9 cellular contexts compared by ENCODE assay signal in genomic region chr19:48745208-48745995, GRCh38. TPM values are rescaled to one million over a fixed set of nuclear protein-coding genes. Genes with fewer than 3 reads are reported as not detected.
DNase-seq lines count a peak whose midpoint lies in the region; ATAC-seq, FAIRE-seq and TF ChIP-seq lines count a peak whose summit lies in the region.
"Had no signal": no experiment of that assay in that cellular context is flagged by ENCODE, and none has a peak within 500 bp of the region (broad histone marks: within the 10 kb centered on the region; RNA-seq: fewer than 3 reads in every experiment).

No MANE protein-coding gene starts in this region.

- POLR2A ChIA-PET in A549 (lab: Yijun Ruan, JAX), result no interaction called here

- TF ChIP-seq RAD21 in A549 (conservative IDR thresholded peaks at IDR 0.05 in 1 of 2, IDR thresholded peaks at IDR 0.05 in 1 of 2), result no peak

- H3K27ac ChIP-seq in A549, result no peak overlapping the region
- H3K27ac ChIP-seq in fibroblast of lung (ENCODE audit: insufficient read depth, low read length), result no peak overlapping the region
- no peak overlapping the region for H3K27ac ChIP-seq in pancreas

- peaks cover 4% of the 10 kb centered on the region for H3K27me3 ChIP-seq in fibroblast of lung (ENCODE audit: control insufficient read depth, insufficient read depth, low read length)
- no peaks in the 10 kb centered on the region for H3K27me3 ChIP-seq in pancreas

- H3K4me2 ChIP-seq in A549 (no peak overlapping the region), fibroblast of lung (ENCODE audit: extremely low read depth, insufficient read depth, low read length) (no peak overlapping the region)

- no peaks in the 10 kb centered on the region for H4K20me1 ChIP-seq in fibroblast of lung (ENCODE audit: control insufficient read depth, extremely low read depth, insufficient read depth, low read length)

- no peak overlapping the region for H3K4me3 ChIP-seq in A549
- H3K4me3 ChIP-seq in fibroblast of lung (replicated peaks in 1 of 4; ENCODE audit: control extremely low read depth in 1 of 4, insufficient read depth in 1 of 4, low read depth in 3 of 4, low read length in 4 of 4), result no peak overlapping the region
- no peak overlapping the region for H3K4me3 ChIP-seq in pancreas

- H3K9me3 ChIP-seq in A549, result no peaks in the 10 kb centered on the region
- no peaks in the 10 kb centered on the region for H3K9me3 ChIP-seq in fibroblast of lung (ENCODE audit: control insufficient read depth, insufficient read depth, low read depth, low read length)
- no peaks in the 10 kb centered on the region for H3K9me3 ChIP-seq in pancreas

- no peak overlapping the region for H3K9ac ChIP-seq in fibroblast of lung (ENCODE audit: insufficient read depth, low read length)

- WGBS in A549 (ENCODE audit: missing lambda C conversion rate), result 58% methylated on average over 33 of the region's 33 CpGs
- 46 to 55% methylated on average over 33 of the region's 33 CpGs for WGBS in pancreas, 2 donors

- no peak overlapping the region for H2AFZ ChIP-seq in fibroblast of lung (ENCODE audit: low read length)

- FAIRE-seq in A549 (lab: Jason Lieb, UNC) (no peak), GM12892 (lab: Jason Lieb, UNC) (no peak), pancreas (lab: Jason Lieb, UNC) (no peak)

- TF ChIP-seq CTCF in A549 (IDR thresholded peaks at IDR 0.05), result no peak
- no peak for TF ChIP-seq CTCF in fibroblast of lung (conservative IDR thresholded peaks at IDR 0.05 in 1 of 2, IDR thresholded peaks at IDR 0.05 in 1 of 2; ENCODE audit: low read depth in 1 of 2, low read length in 2 of 2)
- no peak for TF ChIP-seq CTCF in pancreas (IDR thresholded peaks at IDR 0.05)

- peak; percentile 80 to 86 for DNase-seq in A549 (ENCODE audit: low read depth in 1 of 2, low spot score in 1 of 2)
- DNase-seq in GM12892 (ENCODE audit: insufficient read length), result peak; percentile 65
- DNase-seq in NCI-H526 (lab: John Stamatoyannopoulos, UW), result peak; percentile 26 to 79
- peak; percentile 52 to 64 for DNase-seq in activated CD4-positive, alpha-beta T cell treated with anti-CD3 and anti-CD28 coated beads, Interleukin-2, amount 50 U/mL, for 48 hours
- peak; percentile 52 to 56 for DNase-seq in fibroblast of lung (ENCODE audit: low read depth in 2 of 2)
- peak in 4 of 6 donors; percentile 65 to 69 (median 65) for DNase-seq in pancreas

- ATAC-seq in A549, result peak; percentile 40 to 72; a peak in 4 of 6 replicates
- peak; percentile 39 to 62 (median 49) for ATAC-seq in pancreas
- ATAC-seq in HG03439 (IDR thresholded peaks at IDR 0.05; ENCODE audit: unreplicated experiment), result no peak
- ATAC-seq in GM21576 (IDR thresholded peaks at IDR 0.05; ENCODE audit: unreplicated experiment), result no peak

- H3K36me3 ChIP-seq in fibroblast of lung (ENCODE audit: control insufficient read depth, insufficient read depth, low read length) (no peaks in the 10 kb centered on the region), pancreas (peaks cover 0 to 5% (median 0%) of the 10 kb centered on the region in 3 donors)

- intact Hi-C loops in pancreas (cut with DNase I), result no loop called here

- peaks cover 4% of the 10 kb centered on the region; the same call in 1 of the 3 replicates for H3K4me1 ChIP-seq in A549
- H3K4me1 ChIP-seq in fibroblast of lung (ENCODE audit: control insufficient read depth, extremely low read depth, insufficient read depth, low read length), result no peaks in the 10 kb centered on the region
- H3K4me1 ChIP-seq in pancreas, result peaks cover 0 to 7% (median 5%) of the 10 kb centered on the region in 3 donors

- TF ChIP-seq POLR2A in A549 (IDR thresholded peaks at IDR 0.05; ENCODE audit: low read length) (no peak; the same call in 1 of the 2 replicates), GM12892 (IDR thresholded peaks at IDR 0.05; ENCODE audit: low read depth, low read length) (no peak)

- no peak for TF ChIP-seq EP300 in A549 (IDR thresholded peaks at IDR 0.05)

- CTCF ChIA-PET in A549 (lab: Yijun Ruan, JAX), result interaction anchor here (1.2 to 2.1 kb wide), 3 partner anchors 43 to 99 kb away, joined by 3 to 6 read pairs (median 6); partner anchors contain the start of gene CA11

- H3K79me2 ChIP-seq in fibroblast of lung (ENCODE audit: control insufficient read depth, insufficient read depth, low read length), result no peaks in the 10 kb centered on the region

TF ChIP-seq in A549, 52 proteins besides CTCF, POLR2A, EP300 and RAD21 (continues in another document):
- TF ChIP-seq CBX2 (IDR thresholded peaks at IDR 0.05; ENCODE audit: borderline replicate concordance, low read depth) (no peak), ESRRA (IDR thresholded peaks at IDR 0.05; ENCODE audit: borderline replicate concordance, low read length) (no peak), FOSB (CRISPR knock-in tag; IDR thresholded peaks at IDR 0.05) (no peak), CHD4 (IDR thresholded peaks at IDR 0.05; ENCODE audit: borderline replicate concordance) (no peak)
- TF ChIP-seq, protein P1, sequence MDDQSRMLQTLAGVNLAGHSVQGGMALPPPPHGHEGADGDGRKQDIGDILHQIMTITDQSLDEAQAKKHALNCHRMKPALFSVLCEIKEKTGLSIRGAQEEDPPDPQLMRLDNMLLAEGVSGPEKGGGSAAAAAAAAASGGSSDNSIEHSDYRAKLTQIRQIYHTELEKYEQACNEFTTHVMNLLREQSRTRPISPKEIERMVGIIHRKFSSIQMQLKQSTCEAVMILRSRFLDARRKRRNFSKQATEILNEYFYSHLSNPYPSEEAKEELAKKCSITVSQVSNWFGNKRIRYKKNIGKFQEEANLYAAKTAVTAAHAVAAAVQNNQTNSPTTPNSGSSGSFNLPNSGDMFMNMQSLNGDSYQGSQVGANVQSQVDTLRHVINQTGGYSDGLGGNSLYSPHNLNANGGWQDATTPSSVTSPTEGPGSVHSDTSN (IDR thresholded peaks at IDR 0.05), result no peak

RNA-seq across cellular contexts. Expression of gene IZUMO1, which starts 1.3 kb away (rescaled TPM):
- polyA plus RNA-seq in A549 (2011; rRNA removed), result not detected in 2 replicates
- polyA plus RNA-seq in A549 (2012; cell fraction: cytosol; rRNA removed), result not detected in 2 replicates
- 0.04 TPM in 1 of 2 replicates, not detected in the other for polyA plus RNA-seq in A549 (2012; cell fraction: nucleus; rRNA removed)
- polyA plus RNA-seq in A549 (2017; fragmentation: RNase III; extraction: RNeasy Plus Mini Kit Qiagen cat#74134 plus additional on column Dnase treatment), result not detected in 3 replicates
- polyA minus RNA-seq in A549 (2011; rRNA and poly(A)+ RNA removed), result not detected in 2 replicates
- not detected for polyA plus RNA-seq in GM12892 (2012; ENCODE audit: missing spikeins)
- not detected in 2 replicates for total RNA-seq in fibroblast of lung
- not detected in 2 replicates for polyA plus RNA-seq in fibroblast of lung
- polyA plus RNA-seq in fibroblast of lung (2012), result not detected in 2 replicates
- polyA minus RNA-seq in fibroblast of lung (ENCODE audit: low replicate concordance), result not detected in 2 replicates
- 1 to 10 TPM in 4 of 6 donors, under 1 TPM in 2; 0.73 to 4.6 (median 1.9) TPM for total RNA-seq in pancreas
- 1 to 10 TPM; 1.9 to 3.8 TPM for polyA plus RNA-seq in pancreas

RNA-seq across cellular contexts. Expression of gene RASIP1, which starts 5.0 kb away (rescaled TPM):
- 0.33 and 0.40 TPM in 2 replicates for polyA plus RNA-seq in A549 (2011; rRNA removed)
- 0.36 and 0.47 TPM in 2 replicates for polyA plus RNA-seq in A549 (2012; cell fraction: cytosol; rRNA removed)
- 0.69 and 0.83 TPM in 2 replicates for polyA plus RNA-seq in A549 (2012; cell fraction: nucleus; rRNA removed)
- 0.36 to 0.62 TPM (median 0.45 TPM) in 3 replicates for polyA plus RNA-seq in A549 (2017; fragmentation: RNase III; extraction: RNeasy Plus Mini Kit Qiagen cat#74134 plus additional on column Dnase treatment)
- polyA minus RNA-seq in A549 (2011; rRNA and poly(A)+ RNA removed), result 0.10 and 0.45 TPM in 2 replicates
- polyA plus RNA-seq in GM12892 (2012; ENCODE audit: missing spikeins), result not detected
- total RNA-seq in fibroblast of lung, result 0.99 and 1.5 TPM in 2 replicates
- polyA plus RNA-seq in fibroblast of lung, result 1.2 and 1.6 TPM in 2 replicates
- 1.3 and 1.5 TPM in 2 replicates for polyA plus RNA-seq in fibroblast of lung (2012)
- 3.3 and 3.7 TPM in 2 replicates for polyA minus RNA-seq in fibroblast of lung (ENCODE audit: low replicate concordance)
- total RNA-seq in pancreas, result 1 to 10 TPM; 5.3 to 9.6 (median 6.5) TPM
- 10 to 100 TPM; 16.2 to 40.9 TPM for polyA plus RNA-seq in pancreas

RNA-seq across cellular contexts. Expression of gene FUT1, which starts 7.0 kb away (rescaled TPM):
- polyA plus RNA-seq in A549 (2011; rRNA removed) (1.4 and 1.5 TPM in 2 replicates), A549 (2017; fragmentation: RNase III; extraction: RNeasy Plus Mini Kit Qiagen cat#74134 plus additional on column Dnase treatment) (0.05 to 0.13 TPM (median 0.09 TPM) in 3 replicates), fibroblast of lung (0.02 and 0.06 TPM in 2 replicates), pancreas (10 to 100 TPM in 1 of 2 donors, 1 to 10 TPM in 1; 7.7 to 12.7 TPM)
- 0.17 and 0.21 TPM in 2 replicates for polyA plus RNA-seq in A549 (2012; cell fraction: cytosol; rRNA removed)
- polyA plus RNA-seq in A549 (2012; cell fraction: nucleus; rRNA removed), result 0.20 and 0.55 TPM in 2 replicates
- polyA minus RNA-seq in A549 (2011; rRNA and poly(A)+ RNA removed), result 1.0 and 1.1 TPM in 2 replicates
- polyA plus RNA-seq in GM12892 (2012; ENCODE audit: missing spikeins), result not detected
- total RNA-seq in fibroblast of lung (under 0.01 and 0.17 TPM in 2 replicates), pancreas (10 to 100 TPM in 4 of 6 donors, 1 to 10 TPM in 2; 6.5 to 29.7 (median 12.6) TPM)
- 0.06 TPM in 1 of 2 replicates, not detected in the other for polyA plus RNA-seq in fibroblast of lung (2012)
- polyA minus RNA-seq in fibroblast of lung (ENCODE audit: low replicate concordance), result 0.07 TPM in 1 of 2 replicates, not detected in the other

RNA-seq across cellular contexts. Expression of gene FGF21, which starts 9.9 kb away (rescaled TPM):
- polyA plus RNA-seq in A549 (2011; rRNA removed), result 0.06 TPM in 1 of 2 replicates, not detected in the other
- not detected in 2 replicates for polyA plus RNA-seq in A549 (2012; cell fraction: cytosol; rRNA removed)
- polyA plus RNA-seq in A549 (2012; cell fraction: nucleus; rRNA removed), result 0.16 TPM in 1 of 2 replicates, not detected in the other
- not detected in 3 replicates for polyA plus RNA-seq in A549 (2017; fragmentation: RNase III; extraction: RNeasy Plus Mini Kit Qiagen cat#74134 plus additional on column Dnase treatment)
- not detected in 2 replicates for polyA minus RNA-seq in A549 (2011; rRNA and poly(A)+ RNA removed)
- not detected for polyA plus RNA-seq in GM12892 (2012; ENCODE audit: missing spikeins)
- total RNA-seq in fibroblast of lung, result not detected in 2 replicates
- polyA plus RNA-seq in fibroblast of lung, result not detected in 2 replicates
- polyA plus RNA-seq in fibroblast of lung (2012), result not detected in 2 replicates
- polyA minus RNA-seq in fibroblast of lung (ENCODE audit: low replicate concordance), result not detected in 2 replicates
- total RNA-seq in pancreas, result under 1 TPM in 1 of 6 donors, not detected in 5; 0.51 TPM
- not detected for polyA plus RNA-seq in pancreas
- polyA plus RNA-seq: adipose tissue had no signal

RNA-seq across cellular contexts. Expression of gene MAMSTR, which starts 25.9 kb away (rescaled TPM):
- polyA plus RNA-seq in A549 (2011; rRNA removed), result 0.45 and 0.52 TPM in 2 replicates
- polyA plus RNA-seq in A549 (2012; cell fraction: cytosol; rRNA removed), result 0.81 and 0.87 TPM in 2 replicates
- polyA plus RNA-seq in A549 (2012; cell fraction: nucleus; rRNA removed), result 0.85 and 0.95 TPM in 2 replicates
- 0.33 to 0.44 TPM (median 0.40 TPM) in 3 replicates for polyA plus RNA-seq in A549 (2017; fragmentation: RNase III; extraction: RNeasy Plus Mini Kit Qiagen cat#74134 plus additional on column Dnase treatment)
- polyA minus RNA-seq in A549 (2011; rRNA and poly(A)+ RNA removed), result 0.92 and 1.0 TPM in 2 replicates
- 0.55 TPM for polyA plus RNA-seq in GM12892 (2012; ENCODE audit: missing spikeins)
- total RNA-seq in fibroblast of lung, result 0.51 and 0.99 TPM in 2 replicates
- polyA plus RNA-seq in fibroblast of lung, result 0.84 and 1.8 TPM in 2 replicates
- polyA plus RNA-seq in fibroblast of lung (2012), result 2.9 and 6.0 TPM in 2 replicates
- polyA minus RNA-seq in fibroblast of lung (ENCODE audit: low replicate concordance), result 6.6 and 14.4 TPM in 2 replicates
- total RNA-seq in pancreas, result 1 to 10 TPM in 2 of 6 donors, under 1 TPM in 4; 0.51 to 2.6 (median 0.84) TPM
- polyA plus RNA-seq in pancreas, result 1 to 10 TPM; 1.5 to 2.3 TPM

Comparison
In these comparisons a context has a peak if more than half of its experiments do, and no peak if none do; other contexts are left out.
1. ATAC-seq: peak in A549 (2 of 2) and pancreas (4 of 4); none in HG03439 (single experiment) and GM21576 (single experiment).
2. RNA of gene RASIP1, which starts 5.0 kb away (polyA plus RNA-seq): 16.2 to 40.9 TPM in pancreas; 1.2 to 1.6 TPM in fibroblast of lung and 0.33 to 0.83 TPM in A549; every median in the first group is over 4 times any median in the second.
3. Peak in every context shown above with its lines, with median percentiles within 50 percentile points of each other: DNase-seq.